Comparison of ENCODE assay signal across 21 cellular contexts in the genomic region with DNA sequence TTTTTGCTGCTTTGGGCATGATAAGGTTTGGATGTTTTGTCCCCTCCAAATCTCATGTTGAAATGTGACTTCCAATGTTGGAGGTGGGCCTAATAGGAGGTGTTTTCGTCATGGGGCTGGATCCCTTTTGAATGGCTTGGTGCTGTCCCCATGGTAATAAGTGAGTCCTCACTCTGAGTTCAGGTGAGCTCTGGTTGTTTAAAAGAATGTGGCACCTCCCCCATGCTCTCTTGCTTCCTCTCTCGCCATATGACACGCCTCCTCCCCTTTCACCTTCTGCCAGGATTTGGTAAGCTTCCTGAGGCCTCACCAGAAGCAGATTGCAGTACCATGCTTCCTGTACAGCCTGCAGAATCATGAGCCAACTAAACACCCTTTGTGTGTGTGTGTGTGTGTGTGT.
DNase-seq lines count a peak whose midpoint lies in the region; ATAC-seq and TF ChIP-seq lines count a peak whose summit lies in the region.
"Had no signal": no experiment of that assay in that cellular context is flagged by ENCODE, and none has a peak within 500 bp of the region (broad histone marks: within the 10 kb centered on the region; RNA-seq: fewer than 3 reads in every experiment).

No MANE protein-coding gene starts in this region.

- no peak for ATAC-seq in GM18861 (IDR thresholded peaks at IDR 0.05; ENCODE audit: unreplicated experiment)
- ATAC-seq: HCT116 had no signal

- no peak overlapping the region for H3K27ac Mint-ChIP-seq in endodermal cell
- no peak overlapping the region for H3K27ac Mint-ChIP-seq in progenitor cell of endocrine pancreas
- H3K27ac Mint-ChIP-seq: CD4-positive, CD25-positive, alpha-beta regulatory T cell; CD8-positive, alpha-beta memory T cell; HFFc6 had no signal

- H3K27me3 ChIP-seq in H7 (ENCODE audit: control insufficient read depth, insufficient read depth, low read length) (no peaks in the 10 kb centered on the region), endodermal cell (ENCODE audit: control insufficient read depth, insufficient read depth, low read length, poor library complexity, severe bottlenecking) (no peaks in the 10 kb centered on the region)
- H3K27me3 ChIP-seq: BE2C had no signal

- H3K9me3 ChIP-seq in endodermal cell (ENCODE audit: control insufficient read depth, low read length) = no peaks in the 10 kb centered on the region
- H3K9me3 ChIP-seq: BE2C had no signal

- H3K36me3 Mint-ChIP-seq in endodermal cell (ENCODE audit: low read depth) (no peaks in the 10 kb centered on the region), progenitor cell of endocrine pancreas (ENCODE audit: insufficient read depth) (no peaks in the 10 kb centered on the region)
- H3K36me3 Mint-ChIP-seq: CD4-positive, CD25-positive, alpha-beta regulatory T cell; CD8-positive, alpha-beta memory T cell had no signal

- DNase-seq in H7 (peak; percentile 47), endodermal cell (peak; percentile 68), iPS-NIHi11 (ENCODE audit: low spot score) (peak; percentile 33), coronary artery (ENCODE audit: low spot score) (no peak), progenitor cell of endocrine pancreas (ENCODE audit: low spot score, unreplicated experiment) (no peak), caudate nucleus (lab: John Stamatoyannopoulos, UW) (no peak)
- DNase-seq: ACHN; BE2C; C1 segment of cervical spinal cord; CD4-positive, CD25-positive, alpha-beta regulatory T cell; CD8-positive, alpha-beta memory T cell; COR-L47; DMS 273 treated with DMSO at 0.1 percent for 48 hours; DMS53; DND-41; EL; GOT3; HFFc6 had no signal

- H3K4me3 ChIP-seq in H7 (ENCODE audit: insufficient read depth, low read depth, low read length) (no peak overlapping the region), endodermal cell (ENCODE audit: low read length) (no peak overlapping the region), coronary artery (no peak overlapping the region)

- peaks cover 2% of the 10 kb centered on the region for H3K4me1 Mint-ChIP-seq in endodermal cell
- peaks cover 4% of the 10 kb centered on the region for H3K4me1 Mint-ChIP-seq in progenitor cell of endocrine pancreas (ENCODE audit: low read depth)
- H3K4me1 Mint-ChIP-seq: CD4-positive, CD25-positive, alpha-beta regulatory T cell; CD8-positive, alpha-beta memory T cell had no signal

- H3K27me3 Mint-ChIP-seq in endodermal cell (ENCODE audit: insufficient read depth) (no peaks in the 10 kb centered on the region), progenitor cell of endocrine pancreas (no peaks in the 10 kb centered on the region)
- H3K27me3 Mint-ChIP-seq: CD4-positive, CD25-positive, alpha-beta regulatory T cell; CD8-positive, alpha-beta memory T cell had no signal

- TF ChIP-seq CTCF in endodermal cell (conservative IDR thresholded peaks at IDR 0.05) (no peak), coronary artery (IDR thresholded peaks at IDR 0.05) (no peak), progenitor cell of endocrine pancreas (IDR thresholded peaks at IDR 0.05; ENCODE audit: unreplicated experiment) (no peak)

- no peak overlapping the region for H3K9ac ChIP-seq in endodermal cell (ENCODE audit: extremely low read depth, low read length, poor library complexity, severe bottlenecking)
- H3K9ac ChIP-seq: KMS-11 had no signal

- H3K4me3 Mint-ChIP-seq in endodermal cell = no peak overlapping the region
- no peak overlapping the region for H3K4me3 Mint-ChIP-seq in progenitor cell of endocrine pancreas (ENCODE audit: low read depth)
- H3K4me3 Mint-ChIP-seq: CD4-positive, CD25-positive, alpha-beta regulatory T cell; CD8-positive, alpha-beta memory T cell; HFFc6 had no signal

- H3K9me3 Mint-ChIP-seq in endodermal cell (no peaks in the 10 kb centered on the region), progenitor cell of endocrine pancreas (ENCODE audit: low read depth) (no peaks in the 10 kb centered on the region)
- H3K9me3 Mint-ChIP-seq: CD4-positive, CD25-positive, alpha-beta regulatory T cell; HFFc6 had no signal

- no peak overlapping the region for H3K27ac ChIP-seq in endodermal cell (ENCODE audit: low read depth, low read length)
- no peak overlapping the region for H3K27ac ChIP-seq in coronary artery
- H3K27ac ChIP-seq in caudate nucleus (ENCODE audit: low read depth, low read length) = no peak overlapping the region
- H3K27ac ChIP-seq: KMS-11 had no signal

- H3K36me3 ChIP-seq in H7 (replicated peaks; ENCODE audit: control insufficient read depth, insufficient read depth, low read length) = no peaks in the 10 kb centered on the region
- H3K36me3 ChIP-seq in endodermal cell (ENCODE audit: control insufficient read depth, insufficient read depth, low read length) = no peaks in the 10 kb centered on the region
- H3K36me3 ChIP-seq: BE2C had no signal

- no peaks in the 10 kb centered on the region for H3K4me1 ChIP-seq in endodermal cell (ENCODE audit: control insufficient read depth, insufficient read depth, low read length)
- H3K4me1 ChIP-seq: BE2C had no signal

- 90% methylated on average over 3 of the region's 3 CpGs; no CpG with 5 or more reads in 1 of the 2 experiments for WGBS in endodermal cell (ENCODE audit: insufficient coverage in 1 of 2, insufficient read length in 1 of 2), 2 experiments

Comparison
In these comparisons a context has a peak if more than half of its experiments do, and no peak if none do; other contexts are left out.
1. DNase-seq: peak in H7 (single experiment), endodermal cell (single experiment) and iPS-NIHi11 (single experiment); none in coronary artery (single experiment), progenitor cell of endocrine pancreas (single experiment) and caudate nucleus (0 of 61).